ENCODE assay signal across 5 cellular contexts in the genomic region with DNA sequence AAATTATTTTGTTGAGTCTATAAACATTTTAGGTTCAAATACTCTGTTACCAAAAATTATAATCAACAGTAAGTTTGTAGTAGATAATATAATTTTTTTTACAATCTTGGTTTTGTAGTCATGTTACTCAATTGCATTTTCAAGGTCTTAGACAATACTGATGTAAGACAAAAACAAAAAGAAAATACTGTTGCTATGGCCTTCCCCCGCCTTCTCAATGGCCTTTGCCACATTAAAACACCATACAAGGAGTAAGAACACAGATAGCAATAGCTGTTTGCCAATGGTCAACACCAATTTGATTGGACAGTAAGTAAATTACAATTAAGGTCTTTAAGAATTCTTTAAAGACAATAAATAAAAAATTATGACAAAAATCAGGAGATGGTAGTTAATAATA.
"Had no signal": no experiment of that assay in that cellular context is flagged by ENCODE, and none has a peak within 500 bp of the region (broad histone marks: within the 10 kb centered on the region; RNA-seq: fewer than 3 reads in every experiment).

No MANE protein-coding gene starts in this region.

- DNase-seq: GOT3, H7, IMR-90 had no signal

- H3K4me1 ChIP-seq: HAP-1 had no signal

- H3K4me3 ChIP-seq: HAP-1, K562 had no signal

- H3K36me3 ChIP-seq: HAP-1 had no signal

- H3K9me3 ChIP-seq: HAP-1 had no signal
